Comparison of ENCODE assay signal across 27 cellular contexts in the genomic region with DNA sequence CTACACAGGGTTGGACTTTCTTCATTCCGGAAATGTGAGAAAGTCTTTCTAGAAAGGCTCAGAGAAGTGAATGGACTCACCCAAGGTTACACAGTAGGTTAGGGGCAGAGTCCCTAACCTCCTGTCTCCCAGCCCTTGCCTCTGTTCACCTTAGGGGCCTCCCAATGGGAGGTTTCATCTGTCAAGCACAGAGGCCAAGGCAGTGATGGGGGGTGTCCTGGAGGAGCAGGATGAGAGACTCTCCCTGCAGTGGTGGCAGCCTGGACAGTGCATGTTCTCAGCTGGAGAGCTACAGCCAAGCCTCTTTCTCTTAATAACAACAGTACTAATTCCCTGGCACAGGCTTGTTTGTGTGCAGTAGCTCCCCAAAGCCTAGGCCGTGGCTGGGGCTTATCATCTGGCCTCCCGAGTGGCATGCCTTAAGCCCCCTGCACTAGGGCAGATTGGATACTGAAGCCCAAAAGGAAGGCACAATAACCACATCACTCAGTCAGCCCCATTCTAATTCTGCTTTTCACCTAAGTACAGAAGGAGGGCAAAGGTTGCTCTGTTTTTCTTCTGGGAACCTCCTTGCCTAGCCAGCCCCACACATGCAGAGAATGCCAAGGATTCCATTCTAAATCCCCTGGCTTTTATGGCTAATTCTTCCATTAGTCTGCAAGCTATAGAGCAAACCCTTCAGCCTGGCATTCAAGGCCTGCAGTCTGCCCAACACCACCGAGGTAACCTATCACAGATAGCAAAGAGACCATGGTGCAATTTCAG. TPM values are rescaled to one million over a fixed set of nuclear protein-coding genes. Genes with fewer than 3 reads are reported as not detected.
DNase-seq lines count a peak whose midpoint lies in the region; ATAC-seq and TF ChIP-seq lines count a peak whose summit lies in the region.
"Had no signal": no experiment of that assay in that cellular context is flagged by ENCODE, and none has a peak within 500 bp of the region (broad histone marks: within the 10 kb centered on the region; RNA-seq: fewer than 3 reads in every experiment).

No MANE protein-coding gene starts in this region.

- H3K4me3 ChIP-seq in MG63 = no peak overlapping the region
- H3K4me3 ChIP-seq in endodermal cell (ENCODE audit: low read length) = peak overlapping the region; percentile 6
- H3K4me3 ChIP-seq: dorsolateral prefrontal cortex, HAP-1, mucosa of descending colon, upper lobe of left lung had no signal

- H3K4me1 Mint-ChIP-seq in endodermal cell = peaks cover 4% of the 10 kb centered on the region
- H3K4me1 Mint-ChIP-seq in osteocyte (ENCODE audit: unreplicated experiment) = no peaks in the 10 kb centered on the region
- no peaks in the 10 kb centered on the region for H3K4me1 Mint-ChIP-seq in stimulated activated effector memory CD8-positive, alpha-beta T cell treated with anti-CD3 and anti-CD28 coated beads, Interleukin-12 subunit alpha, Interleukin-12 subunit beta, amount 100 ng/mL, for 72 hours
- H3K4me1 Mint-ChIP-seq: activated B cell treated with CpG ODN at 0.5 μM for 24 hours had no signal

- H3K36me3 Mint-ChIP-seq in endodermal cell (ENCODE audit: low read depth) (no peaks in the 10 kb centered on the region), osteocyte (ENCODE audit: unreplicated experiment) (no peaks in the 10 kb centered on the region)
- H3K36me3 Mint-ChIP-seq in stimulated activated effector memory CD8-positive, alpha-beta T cell treated with anti-CD3 and anti-CD28 coated beads, Interleukin-12 subunit alpha, Interleukin-12 subunit beta, amount 100 ng/mL, for 72 hours = peaks cover 6% of the 10 kb centered on the region

- no peak overlapping the region for H3K9ac ChIP-seq in endodermal cell (ENCODE audit: extremely low read depth, low read length, poor library complexity, severe bottlenecking)

- H3K27ac ChIP-seq in endodermal cell (ENCODE audit: low read depth, low read length) = peak overlapping the region; percentile 40
- H3K27ac ChIP-seq: C4-2B, dorsolateral prefrontal cortex, foreskin keratinocyte, upper lobe of left lung had no signal

- 77 to 88% methylated on average over 1 to 4 of the region's 4 CpGs for WGBS in endodermal cell (ENCODE audit: insufficient coverage in 1 of 2, insufficient read length in 1 of 2), 2 experiments

- peaks cover 12% of the 10 kb centered on the region for H3K4me1 ChIP-seq in endodermal cell (ENCODE audit: control insufficient read depth, insufficient read depth, low read length)
- H3K4me1 ChIP-seq: foreskin keratinocyte, HAP-1, upper lobe of left lung had no signal

- H3K9me3 Mint-ChIP-seq in endodermal cell (peaks cover 4% of the 10 kb centered on the region), osteocyte (ENCODE audit: unreplicated experiment) (peaks cover 6% of the 10 kb centered on the region)
- no peaks in the 10 kb centered on the region for H3K9me3 Mint-ChIP-seq in stimulated activated effector memory CD8-positive, alpha-beta T cell treated with anti-CD3 and anti-CD28 coated beads, Interleukin-12 subunit alpha, Interleukin-12 subunit beta, amount 100 ng/mL, for 72 hours
- H3K9me3 Mint-ChIP-seq: activated CD8-positive, alpha-beta T cell treated with anti-CD3 and anti-CD28 coated beads for 36 hours; activated naive CD4-positive, alpha-beta T cell treated with anti-CD3 and anti-CD28 coated beads for 36 hours had no signal

- H3K27me3 Mint-ChIP-seq in endodermal cell (ENCODE audit: insufficient read depth) (peaks cover 67% of the 10 kb centered on the region), osteocyte (ENCODE audit: unreplicated experiment) (peaks cover 32% of the 10 kb centered on the region)

- H3K36me3 ChIP-seq in MG63 (no peaks in the 10 kb centered on the region), endodermal cell (ENCODE audit: control insufficient read depth, insufficient read depth, low read length) (no peaks in the 10 kb centered on the region)
- H3K36me3 ChIP-seq: HAP-1, upper lobe of left lung had no signal

- DNase-seq in AG08395 (ENCODE audit: low spot score) = peak; percentile 24
- peak; percentile 31 for DNase-seq in MG63
- DNase-seq in endodermal cell = no peak
- DNase-seq in osteocyte (ENCODE audit: extremely low spot score, unreplicated experiment) = peak; percentile 73
- no peak for DNase-seq in SK-N-DZ (ENCODE audit: low spot score)
- no peak for DNase-seq in NCI-H1417 treated with DMSO at 0.1 percent for 48 hours (lab: John Stamatoyannopoulos, UW)
- no peak for DNase-seq in stimulated activated effector memory CD8-positive, alpha-beta T cell treated with anti-CD3 and anti-CD28 coated beads, Interleukin-12 subunit alpha, Interleukin-12 subunit beta, amount 100 ng/mL, for 72 hours (ENCODE audit: low spot score in 2 of 2)
- DNase-seq: activated B cell treated with CpG ODN at 0.5 μM for 24 hours; activated CD8-positive, alpha-beta T cell treated with anti-CD3 and anti-CD28 coated beads for 36 hours; activated naive CD4-positive, alpha-beta T cell treated with anti-CD3 and anti-CD28 coated beads for 36 hours; activated T-cell treated with anti-CD3 and anti-CD28 coated beads, Interleukin-2, amount 50 U/mL, for 48 hours; anterior cingulate cortex; caudate nucleus; dorsolateral prefrontal cortex; foreskin keratinocyte; MM.1S; mucosa of descending colon; NCI-H1436; NCI-H2107; NCI-H510A; RPMI8226; stimulated activated CD4-positive, alpha-beta T cell treated with anti-CD3 and anti-CD28 coated beads, Interleukin-12 subunit alpha, Interleukin-12 subunit beta, amount 100 ng/mL, for 4 hours; upper lobe of left lung had no signal

- no peak for TF ChIP-seq CTCF in endodermal cell (conservative IDR thresholded peaks at IDR 0.05)
- no peak for TF ChIP-seq CTCF in osteocyte (IDR thresholded peaks at IDR 0.05)

- H3K27ac Mint-ChIP-seq in endodermal cell (no peak overlapping the region), osteocyte (ENCODE audit: unreplicated experiment) (no peak overlapping the region)
- H3K27ac Mint-ChIP-seq in stimulated activated effector memory CD8-positive, alpha-beta T cell treated with anti-CD3 and anti-CD28 coated beads, Interleukin-12 subunit alpha, Interleukin-12 subunit beta, amount 100 ng/mL, for 72 hours = no peak overlapping the region
- H3K27ac Mint-ChIP-seq: activated B cell treated with CpG ODN at 0.5 μM for 24 hours; activated CD8-positive, alpha-beta T cell treated with anti-CD3 and anti-CD28 coated beads for 36 hours; activated naive CD4-positive, alpha-beta T cell treated with anti-CD3 and anti-CD28 coated beads for 36 hours had no signal

- H3K9me3 ChIP-seq in MG63 (peaks cover 6% of the 10 kb centered on the region), endodermal cell (ENCODE audit: control insufficient read depth, low read length) (peaks cover 18% of the 10 kb centered on the region)
- H3K9me3 ChIP-seq: HAP-1, mucosa of descending colon had no signal

- H3K27me3 ChIP-seq in MG63 (no peaks in the 10 kb centered on the region), endodermal cell (ENCODE audit: control insufficient read depth, insufficient read depth, low read length, poor library complexity, severe bottlenecking) (peaks cover 29% of the 10 kb centered on the region)
- H3K27me3 ChIP-seq: upper lobe of left lung had no signal

- ATAC-seq in GM18520 (IDR thresholded peaks at IDR 0.05; ENCODE audit: unreplicated experiment) = no peak
- no peak for ATAC-seq in stimulated activated effector memory CD8-positive, alpha-beta T cell treated with anti-CD3 and anti-CD28 coated beads, Interleukin-12 subunit alpha, Interleukin-12 subunit beta, amount 100 ng/mL, for 72 hours
- ATAC-seq: activated CD8-positive, alpha-beta T cell treated with anti-CD3 and anti-CD28 coated beads for 36 hours; foreskin keratinocyte; mucosa of descending colon; SK-N-SH treated with all-trans-retinoic acid at 6 μM for 48 hours had no signal

- H3K4me3 Mint-ChIP-seq in endodermal cell (no peak overlapping the region), osteocyte (ENCODE audit: unreplicated experiment) (no peak overlapping the region)
- no peak overlapping the region for H3K4me3 Mint-ChIP-seq in stimulated activated effector memory CD8-positive, alpha-beta T cell treated with anti-CD3 and anti-CD28 coated beads, Interleukin-12 subunit alpha, Interleukin-12 subunit beta, amount 100 ng/mL, for 72 hours
- H3K4me3 Mint-ChIP-seq: activated B cell treated with CpG ODN at 0.5 μM for 24 hours; activated CD8-positive, alpha-beta T cell treated with anti-CD3 and anti-CD28 coated beads for 36 hours; activated naive CD4-positive, alpha-beta T cell treated with anti-CD3 and anti-CD28 coated beads for 36 hours had no signal

RNA-seq across cellular contexts. Expression of gene XPA, which starts 50.2 kb away (rescaled TPM):
- 4.9 and 15.5 TPM in 2 replicates for total RNA-seq in MG63 (2014; rRNA removed; shearing (Covaris generic); ENCODE audit: low replicate concordance)
- total RNA-seq in endodermal cell (1 to 10 TPM; 4.9 to 7.3 TPM), osteocyte (10.1 and 10.6 TPM in 2 replicates)
- polyA plus RNA-seq in endodermal cell (2013, experiment 1 of 2) = 12.4 TPM
- 11.7 TPM for polyA plus RNA-seq in endodermal cell (2013, experiment 2 of 2)
- 7.3 and 11.1 TPM in 2 replicates for polyA plus RNA-seq in SK-N-DZ (2014; cell fraction: cytosol; rRNA removed)
- 6.5 and 6.8 TPM in 2 replicates for polyA plus RNA-seq in SK-N-DZ (2014; cell fraction: nucleus; rRNA removed)

Comparison
In these comparisons a context has a peak if more than half of its experiments do, and no peak if none do; other contexts are left out.
1. DNase-seq: peak in AG08395 (single experiment), MG63 (single experiment) and osteocyte (single experiment); none in endodermal cell (single experiment), SK-N-DZ (single experiment), NCI-H1417 treated with DMSO at 0.1 percent for 48 hours (single experiment) and stimulated activated effector memory CD8-positive, alpha-beta T cell treated with anti-CD3 and anti-CD28 coated beads, Interleukin-12 subunit alpha, Interleukin-12 subunit beta, amount 100 ng/mL, for 72 hours (0 of 2).